1 cellular context compared by ENCODE assay signal in the genomic region with DNA sequence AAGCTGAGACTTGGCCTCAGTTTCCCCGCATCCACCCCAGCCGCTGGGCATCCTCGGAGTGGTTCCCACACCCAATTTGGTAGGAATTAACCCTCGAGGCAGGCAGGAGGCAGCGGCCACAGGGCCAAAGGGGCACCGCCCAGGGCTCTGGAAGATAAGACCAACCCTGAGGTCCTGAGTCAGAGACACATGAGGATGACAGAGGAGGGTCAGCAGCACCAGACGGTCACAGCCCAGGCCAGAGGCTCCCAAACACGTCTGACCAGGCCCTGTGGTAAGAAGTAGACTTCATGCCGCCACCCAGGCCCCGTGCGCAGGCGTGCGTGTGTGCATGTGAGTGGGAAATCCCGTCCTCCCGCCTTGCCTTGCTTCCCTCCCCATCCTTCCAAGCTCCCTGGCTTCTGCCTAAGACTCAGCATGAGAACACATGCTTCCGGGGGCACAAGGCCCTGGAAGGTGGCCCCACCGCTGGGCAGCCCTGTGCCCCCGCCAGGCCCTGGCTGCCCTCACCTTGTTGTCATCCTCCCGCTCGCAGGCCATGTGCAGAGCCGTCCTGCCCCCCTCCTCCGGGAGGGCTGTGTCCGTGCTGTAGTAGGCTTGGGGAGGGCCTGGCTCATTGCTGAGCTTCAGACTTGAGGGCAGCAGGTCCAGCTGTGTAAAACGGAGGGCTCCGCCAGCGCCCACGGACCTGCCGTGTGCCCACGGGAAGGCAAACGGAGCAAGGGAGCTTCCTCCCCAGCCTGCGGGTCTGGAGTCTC.
TF ChIP-seq lines count a peak whose summit lies in the region.

No MANE protein-coding gene starts in this region.

TF ChIP-seq in H1, 55 proteins besides CTCF, POLR2A, EP300 and RAD21:
- TF ChIP-seq MAFK (IDR thresholded peaks at IDR 0.05; ENCODE audit: low read depth, low read length) (no peak), TCF12 (IDR thresholded peaks at IDR 0.05; ENCODE audit: low read depth, low read length) (no peak), CREB1 (IDR thresholded peaks at IDR 0.05) (no peak), SIRT6 (IDR thresholded peaks at IDR 0.05; ENCODE audit: low read length) (no peak), SIX5 (IDR thresholded peaks at IDR 0.05; ENCODE audit: low read depth, low read length) (no peak), FOSL1 (IDR thresholded peaks at IDR 0.05; ENCODE audit: insufficient read depth, low read depth, low read length) (no peak), YY1 (IDR thresholded peaks at IDR 0.05; ENCODE audit: low read depth, low read length) (no peak), ATF2 (IDR thresholded peaks at IDR 0.05; ENCODE audit: low read length) (no peak), GTF2F1 (IDR thresholded peaks at IDR 0.05; ENCODE audit: borderline replicate concordance, low read depth, low read length) (no peak), TBP (IDR thresholded peaks at IDR 0.05; ENCODE audit: low read depth, low read length) (no peak), BACH1 (IDR thresholded peaks at IDR 0.05; ENCODE audit: low read length) (no peak), USF2 (IDR thresholded peaks at IDR 0.05; ENCODE audit: low read length) (no peak), SRF (IDR thresholded peaks at IDR 0.05; ENCODE audit: low read depth, low read length) (no peak), KDM5A (IDR thresholded peaks at IDR 0.05; ENCODE audit: low read length) (no peak), RXRA (IDR thresholded peaks at IDR 0.05; ENCODE audit: insufficient read depth, low read depth, low read length) (no peak)
- TF ChIP-seq, protein P1, sequence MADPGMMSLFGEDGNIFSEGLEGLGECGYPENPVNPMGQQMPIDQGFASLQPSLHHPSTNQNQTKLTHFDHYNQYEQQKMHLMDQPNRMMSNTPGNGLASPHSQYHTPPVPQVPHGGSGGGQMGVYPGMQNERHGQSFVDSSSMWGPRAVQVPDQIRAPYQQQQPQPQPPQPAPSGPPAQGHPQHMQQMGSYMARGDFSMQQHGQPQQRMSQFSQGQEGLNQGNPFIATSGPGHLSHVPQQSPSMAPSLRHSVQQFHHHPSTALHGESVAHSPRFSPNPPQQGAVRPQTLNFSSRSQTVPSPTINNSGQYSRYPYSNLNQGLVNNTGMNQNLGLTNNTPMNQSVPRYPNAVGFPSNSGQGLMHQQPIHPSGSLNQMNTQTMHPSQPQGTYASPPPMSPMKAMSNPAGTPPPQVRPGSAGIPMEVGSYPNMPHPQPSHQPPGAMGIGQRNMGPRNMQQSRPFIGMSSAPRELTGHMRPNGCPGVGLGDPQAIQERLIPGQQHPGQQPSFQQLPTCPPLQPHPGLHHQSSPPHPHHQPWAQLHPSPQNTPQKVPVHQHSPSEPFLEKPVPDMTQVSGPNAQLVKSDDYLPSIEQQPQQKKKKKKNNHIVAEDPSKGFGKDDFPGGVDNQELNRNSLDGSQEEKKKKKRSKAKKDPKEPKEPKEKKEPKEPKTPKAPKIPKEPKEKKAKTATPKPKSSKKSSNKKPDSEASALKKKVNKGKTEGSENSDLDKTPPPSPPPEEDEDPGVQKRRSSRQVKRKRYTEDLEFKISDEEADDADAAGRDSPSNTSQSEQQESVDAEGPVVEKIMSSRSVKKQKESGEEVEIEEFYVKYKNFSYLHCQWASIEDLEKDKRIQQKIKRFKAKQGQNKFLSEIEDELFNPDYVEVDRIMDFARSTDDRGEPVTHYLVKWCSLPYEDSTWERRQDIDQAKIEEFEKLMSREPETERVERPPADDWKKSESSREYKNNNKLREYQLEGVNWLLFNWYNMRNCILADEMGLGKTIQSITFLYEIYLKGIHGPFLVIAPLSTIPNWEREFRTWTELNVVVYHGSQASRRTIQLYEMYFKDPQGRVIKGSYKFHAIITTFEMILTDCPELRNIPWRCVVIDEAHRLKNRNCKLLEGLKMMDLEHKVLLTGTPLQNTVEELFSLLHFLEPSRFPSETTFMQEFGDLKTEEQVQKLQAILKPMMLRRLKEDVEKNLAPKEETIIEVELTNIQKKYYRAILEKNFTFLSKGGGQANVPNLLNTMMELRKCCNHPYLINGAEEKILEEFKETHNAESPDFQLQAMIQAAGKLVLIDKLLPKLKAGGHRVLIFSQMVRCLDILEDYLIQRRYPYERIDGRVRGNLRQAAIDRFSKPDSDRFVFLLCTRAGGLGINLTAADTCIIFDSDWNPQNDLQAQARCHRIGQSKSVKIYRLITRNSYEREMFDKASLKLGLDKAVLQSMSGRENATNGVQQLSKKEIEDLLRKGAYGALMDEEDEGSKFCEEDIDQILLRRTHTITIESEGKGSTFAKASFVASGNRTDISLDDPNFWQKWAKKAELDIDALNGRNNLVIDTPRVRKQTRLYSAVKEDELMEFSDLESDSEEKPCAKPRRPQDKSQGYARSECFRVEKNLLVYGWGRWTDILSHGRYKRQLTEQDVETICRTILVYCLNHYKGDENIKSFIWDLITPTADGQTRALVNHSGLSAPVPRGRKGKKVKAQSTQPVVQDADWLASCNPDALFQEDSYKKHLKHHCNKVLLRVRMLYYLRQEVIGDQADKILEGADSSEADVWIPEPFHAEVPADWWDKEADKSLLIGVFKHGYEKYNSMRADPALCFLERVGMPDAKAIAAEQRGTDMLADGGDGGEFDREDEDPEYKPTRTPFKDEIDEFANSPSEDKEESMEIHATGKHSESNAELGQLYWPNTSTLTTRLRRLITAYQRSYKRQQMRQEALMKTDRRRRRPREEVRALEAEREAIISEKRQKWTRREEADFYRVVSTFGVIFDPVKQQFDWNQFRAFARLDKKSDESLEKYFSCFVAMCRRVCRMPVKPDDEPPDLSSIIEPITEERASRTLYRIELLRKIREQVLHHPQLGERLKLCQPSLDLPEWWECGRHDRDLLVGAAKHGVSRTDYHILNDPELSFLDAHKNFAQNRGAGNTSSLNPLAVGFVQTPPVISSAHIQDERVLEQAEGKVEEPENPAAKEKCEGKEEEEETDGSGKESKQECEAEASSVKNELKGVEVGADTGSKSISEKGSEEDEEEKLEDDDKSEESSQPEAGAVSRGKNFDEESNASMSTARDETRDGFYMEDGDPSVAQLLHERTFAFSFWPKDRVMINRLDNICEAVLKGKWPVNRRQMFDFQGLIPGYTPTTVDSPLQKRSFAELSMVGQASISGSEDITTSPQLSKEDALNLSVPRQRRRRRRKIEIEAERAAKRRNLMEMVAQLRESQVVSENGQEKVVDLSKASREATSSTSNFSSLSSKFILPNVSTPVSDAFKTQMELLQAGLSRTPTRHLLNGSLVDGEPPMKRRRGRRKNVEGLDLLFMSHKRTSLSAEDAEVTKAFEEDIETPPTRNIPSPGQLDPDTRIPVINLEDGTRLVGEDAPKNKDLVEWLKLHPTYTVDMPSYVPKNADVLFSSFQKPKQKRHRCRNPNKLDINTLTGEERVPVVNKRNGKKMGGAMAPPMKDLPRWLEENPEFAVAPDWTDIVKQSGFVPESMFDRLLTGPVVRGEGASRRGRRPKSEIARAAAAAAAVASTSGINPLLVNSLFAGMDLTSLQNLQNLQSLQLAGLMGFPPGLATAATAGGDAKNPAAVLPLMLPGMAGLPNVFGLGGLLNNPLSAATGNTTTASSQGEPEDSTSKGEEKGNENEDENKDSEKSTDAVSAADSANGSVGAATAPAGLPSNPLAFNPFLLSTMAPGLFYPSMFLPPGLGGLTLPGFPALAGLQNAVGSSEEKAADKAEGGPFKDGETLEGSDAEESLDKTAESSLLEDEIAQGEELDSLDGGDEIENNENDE (IDR thresholded peaks at IDR 0.05; ENCODE audit: insufficient replicate concordance, low read length), result no peak
